Comparison of ENCODE assay signal across 18 cellular contexts in genomic region chr9:135039916-135040645, GRCh38. TPM values are rescaled to one million over a fixed set of nuclear protein-coding genes. Genes with fewer than 3 reads are reported as not detected.
"Had no signal": no experiment of that assay in that cellular context is flagged by ENCODE, and none has a peak within 500 bp of the region (broad histone marks: within the 10 kb centered on the region; RNA-seq: fewer than 3 reads in every experiment).

No MANE protein-coding gene starts in this region.

- DNase-seq: activated CD4-positive, alpha-beta T cell treated with anti-CD3 and anti-CD28 coated beads, Interleukin-2, amount 50 U/mL, for 4 hours; activated naive CD4-positive, alpha-beta T cell treated with anti-CD3 and anti-CD28 coated beads, Interleukin-2, amount 10 ng/mL, durations not matched to agents 7 days and 5 days; activated naive CD8-positive, alpha-beta T cell treated with anti-CD3 and anti-CD28 coated beads, Interleukin-2, amount 50 U/mL, for 24 hours; activated T-cell treated with anti-CD3 and anti-CD28 coated beads, Interleukin-2, amount 50 U/mL, for 1 hour; anterior cingulate cortex; colonic mucosa; foreskin keratinocyte; hippocampal formation; natural killer cell; stimulated activated naive CD4-positive, alpha-beta T cell had no signal

- H3K27ac ChIP-seq: colonic mucosa, foreskin keratinocyte, parathyroid adenoma, tibial nerve, vagina had no signal

- H3K79me2 ChIP-seq: parathyroid adenoma had no signal

- H3K4me1 ChIP-seq: colonic mucosa, foreskin keratinocyte, parathyroid adenoma, tibial nerve, vagina had no signal

- H3K36me3 Mint-ChIP-seq: activated naive CD4-positive, alpha-beta T cell treated with anti-CD3 and anti-CD28 coated beads, Interleukin-2, amount 10 ng/mL, durations not matched to agents 7 days and 5 days; brain; natural killer cell had no signal

- H3K4me3 ChIP-seq: colonic mucosa, lung, tibial nerve, vagina had no signal

- H3K9me3 Mint-ChIP-seq: activated naive CD4-positive, alpha-beta T cell treated with anti-CD3 and anti-CD28 coated beads, Interleukin-2, amount 10 ng/mL, durations not matched to agents 7 days and 5 days; activated naive CD8-positive, alpha-beta T cell treated with anti-CD3 and anti-CD28 coated beads, Interleukin-2, amount 50 U/mL, for 24 hours; central memory CD8-positive, alpha-beta T cell; natural killer cell had no signal

- H2AFZ ChIP-seq: parathyroid adenoma had no signal

- ATAC-seq: activated naive CD8-positive, alpha-beta T cell treated with anti-CD3 and anti-CD28 coated beads, Interleukin-2, amount 50 U/mL, for 24 hours; foreskin keratinocyte had no signal

- H3K4me3 Mint-ChIP-seq: activated naive CD4-positive, alpha-beta T cell treated with anti-CD3 and anti-CD28 coated beads, Interleukin-2, amount 10 ng/mL, durations not matched to agents 7 days and 5 days; activated naive CD8-positive, alpha-beta T cell treated with anti-CD3 and anti-CD28 coated beads, Interleukin-2, amount 50 U/mL, for 24 hours; brain; central memory CD8-positive, alpha-beta T cell; natural killer cell had no signal

- H3K27me3 ChIP-seq: colonic mucosa, foreskin keratinocyte, vagina had no signal

- H3K27me3 Mint-ChIP-seq: activated naive CD4-positive, alpha-beta T cell treated with anti-CD3 and anti-CD28 coated beads, Interleukin-2, amount 10 ng/mL, durations not matched to agents 7 days and 5 days had no signal

- H3K27ac Mint-ChIP-seq: activated naive CD4-positive, alpha-beta T cell treated with anti-CD3 and anti-CD28 coated beads, Interleukin-2, amount 10 ng/mL, durations not matched to agents 7 days and 5 days; activated naive CD8-positive, alpha-beta T cell treated with anti-CD3 and anti-CD28 coated beads, Interleukin-2, amount 50 U/mL, for 24 hours; natural killer cell had no signal

- H3K9me3 ChIP-seq: colonic mucosa, tibial nerve, vagina had no signal

- H3K36me3 ChIP-seq: colonic mucosa, tibial nerve, vagina had no signal

- H3K4me1 Mint-ChIP-seq: activated naive CD4-positive, alpha-beta T cell treated with anti-CD3 and anti-CD28 coated beads, Interleukin-2, amount 10 ng/mL, durations not matched to agents 7 days and 5 days; activated naive CD8-positive, alpha-beta T cell treated with anti-CD3 and anti-CD28 coated beads, Interleukin-2, amount 50 U/mL, for 24 hours; central memory CD8-positive, alpha-beta T cell; natural killer cell had no signal

RNA-seq across cellular contexts. Expression of gene OLFM1, which starts 47.4 kb away (rescaled TPM):
- total RNA-seq: epithelial cell of proximal tubule; T-helper 2 cell treated with Interferon-gamma antibody and Interleukin-4, amounts not matched to agents 100 ng/mL and 5 ng/mL, for 36 hours had no signal
